ENCODE assay signal across 9 cellular contexts in genomic region chr7:30062587-30062986, GRCh38.
DNase-seq lines count a peak whose midpoint lies in the region; ATAC-seq and TF ChIP-seq lines count a peak whose summit lies in the region.
"Had no signal": no experiment of that assay in that cellular context is flagged by ENCODE, and none has a peak within 500 bp of the region (broad histone marks: within the 10 kb centered on the region; RNA-seq: fewer than 3 reads in every experiment).

No MANE protein-coding gene starts in this region.

- no peaks in the 10 kb centered on the region for H3K4me1 Mint-ChIP-seq in nephron

- TF ChIP-seq CTCF in epithelial cell of esophagus (IDR thresholded peaks at IDR 0.05; ENCODE audit: insufficient read depth, low read depth, low read length, missing control alignments) = peak; percentile 38
- peak; percentile 62 to 72 (median 72) for TF ChIP-seq CTCF in nephron (IDR thresholded peaks at IDR 0.05; ENCODE audit: unreplicated experiment in 3 of 3)

- peak; percentile 61 for ATAC-seq in HG03460 (IDR thresholded peaks at IDR 0.05; ENCODE audit: unreplicated experiment)

- H3K4me3 Mint-ChIP-seq in nephron = no peak overlapping the region
- H3K4me3 Mint-ChIP-seq: activated naive CD8-positive, alpha-beta T cell had no signal

- no peak overlapping the region for H3K4me3 ChIP-seq in epithelial cell of esophagus (ENCODE audit: low read length)

- H3K9me3 Mint-ChIP-seq in nephron = no peaks in the 10 kb centered on the region

- DNase-seq in NOMO-1 treated with DMSO at 0.1 percent for 48 hours (lab: John Stamatoyannopoulos, UW; ENCODE audit: unreplicated experiment) (peak; percentile 28), NOMO-1 treated with dmso at 0.1 percent for 144 hours (lab: John Stamatoyannopoulos, UW; ENCODE audit: unreplicated experiment) (no peak), RKO (ENCODE audit: low spot score) (peak; percentile 67), epithelial cell of esophagus (ENCODE audit: low read depth) (peak; percentile 24)
- DNase-seq in effector CD8-positive, alpha-beta T cell (lab: John Stamatoyannopoulos, UW) = no peak
- no peak for DNase-seq in activated CD4-positive, alpha-beta T cell treated with anti-CD3 and anti-CD28 coated beads for 4 hours

- peaks cover 78% of the 10 kb centered on the region for H3K36me3 Mint-ChIP-seq in nephron (ENCODE audit: low read depth)

- no peak overlapping the region for H3K27ac Mint-ChIP-seq in nephron
- H3K27ac Mint-ChIP-seq: activated naive CD8-positive, alpha-beta T cell had no signal

- no peaks in the 10 kb centered on the region for H3K27me3 Mint-ChIP-seq in nephron (ENCODE audit: low read depth)
- H3K27me3 Mint-ChIP-seq: activated naive CD8-positive, alpha-beta T cell had no signal

Comparison
In these comparisons a context has a peak if more than half of its experiments do, and no peak if none do; other contexts are left out.
1. DNase-seq: peak in NOMO-1 treated with DMSO at 0.1 percent for 48 hours (single experiment), RKO (single experiment) and epithelial cell of esophagus (single experiment); none in NOMO-1 treated with dmso at 0.1 percent for 144 hours (single experiment), effector CD8-positive, alpha-beta T cell (single experiment) and activated CD4-positive, alpha-beta T cell treated with anti-CD3 and anti-CD28 coated beads for 4 hours (0 of 2).